ENCODE assay signal across 6 cellular contexts in the genomic region with DNA sequence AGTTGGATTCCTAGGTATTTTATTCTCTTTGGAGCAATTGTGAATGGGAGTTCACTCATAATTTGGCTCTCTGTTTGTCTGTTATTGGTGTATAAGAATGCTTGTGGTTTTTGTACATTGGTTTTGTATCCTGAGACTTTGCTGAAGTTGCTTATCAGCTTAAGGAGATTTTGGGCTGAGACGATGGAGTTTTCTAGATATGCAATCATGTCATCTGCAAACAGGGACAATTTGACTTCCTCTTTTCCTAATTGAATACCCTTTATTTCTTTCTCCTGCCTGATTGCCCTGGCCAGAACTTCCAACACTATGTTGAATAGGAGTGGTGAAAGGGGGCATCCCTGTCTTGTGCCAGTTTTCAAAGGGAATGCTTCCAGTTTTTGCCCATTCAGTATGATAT.
DNase-seq lines count a peak whose midpoint lies in the region; ATAC-seq, FAIRE-seq and TF ChIP-seq lines count a peak whose summit lies in the region.
"Not testable (repeated sequence)": the region's sequence is repeated elsewhere in the genome, so short reads cannot be mapped to it uniquely, and the experiment has no call there.

No MANE protein-coding gene starts in this region.

- ATAC-seq in PC-3, K562, psoas muscle: not testable (repeated sequence)

- not testable (repeated sequence) for H2AFZ ChIP-seq in PC-3 (ENCODE audit: low read length); K562 (ENCODE audit: low read depth, low read length)

- H3K27ac ChIP-seq in PC-3 (ENCODE audit: low read length) (peak overlapping the region; percentile 60; the same call in 1 of the 2 replicates), epithelial cell of prostate (peak overlapping the region; percentile 51), cardiac muscle cell (peak overlapping the region; percentile 49), psoas muscle (peak overlapping the region; percentile 62)
- not testable (repeated sequence) for H3K27ac ChIP-seq in K562 (ENCODE audit: extremely low read depth, low read depth, low read length)

- TF ChIP-seq POLR2A in K562 (conservative IDR thresholded peaks at IDR 0.05): not testable (repeated sequence)

- not testable (repeated sequence) for TF ChIP-seq RAD21 in K562 (CRISPR knock-in tag; conservative IDR thresholded peaks at IDR 0.05 in 1 of 2, IDR thresholded peaks at IDR 0.05 in 1 of 2)

- H3K4me3 ChIP-seq in PC-3 (ENCODE audit: low read length); K562; cardiac muscle cell; psoas muscle: not testable (repeated sequence)

- peaks cover 66% of the 10 kb centered on the region for H3K4me1 Mint-ChIP-seq in osteocyte (ENCODE audit: unreplicated experiment)

- not testable (repeated sequence) for H3K9me2 ChIP-seq in PC-3 (replicated peaks; ENCODE audit: low read length)

- not testable (repeated sequence) for H3K9me3 Mint-ChIP-seq in osteocyte (ENCODE audit: unreplicated experiment)

- not testable (repeated sequence) for H3K9ac ChIP-seq in PC-3 (ENCODE audit: low read length); K562 (ENCODE audit: insufficient read depth in 1 of 2, low read depth in 2 of 2, low read length in 2 of 2)

- intact Hi-C loops in PC-3 (cut with micrococcal nuclease); K562 (cut with micrococcal nuclease); psoas muscle (cut with DNase I): not testable (repeated sequence)

- H4K20me1 ChIP-seq in PC-3 (ENCODE audit: low read length); K562 (replicated peaks; ENCODE audit: control insufficient read depth, insufficient read depth, low read length): not testable (repeated sequence)

- not testable (repeated sequence) for DNase-seq in PC-3; K562 (ENCODE audit: extremely low read depth in 1 of 4, low spot score in 3 of 4); epithelial cell of prostate (ENCODE audit: low read depth, low spot score); cardiac muscle cell (ENCODE audit: low read depth in 1 of 2, low spot score in 1 of 2); osteocyte (ENCODE audit: extremely low spot score, unreplicated experiment); psoas muscle

- H3K27ac Mint-ChIP-seq in osteocyte (ENCODE audit: unreplicated experiment): peak overlapping the region; percentile 88

- POLR2A ChIA-PET in PC-3 (lab: Charles Lee; ENCODE audit: unreplicated experiment); K562 (lab: Yijun Ruan, JAX): not testable (repeated sequence)

- not testable (repeated sequence) for TF ChIP-seq CTCF in PC-3 (conservative IDR thresholded peaks at IDR 0.05; ENCODE audit: low read depth, low read length); K562 (IDR thresholded peaks at IDR 0.05 in 2 of 3, conservative IDR thresholded peaks at IDR 0.05 in 1 of 3; ENCODE audit: insufficient read depth in 2 of 3, low read depth in 1 of 3, low read length in 3 of 3); cardiac muscle cell (IDR thresholded peaks at IDR 0.05; ENCODE audit: low read depth, low read length); osteocyte (IDR thresholded peaks at IDR 0.05); psoas muscle (IDR thresholded peaks at IDR 0.05)

- H3K9me3 ChIP-seq in PC-3 (ENCODE audit: low read length); K562 (replicated peaks; ENCODE audit: control insufficient read depth, insufficient read depth, low read depth, low read length); cardiac muscle cell (ENCODE audit: low read depth); psoas muscle: not testable (repeated sequence)

- H3K27me3 Mint-ChIP-seq in osteocyte (ENCODE audit: unreplicated experiment): not testable (repeated sequence)

- H3K4me3 Mint-ChIP-seq in osteocyte (ENCODE audit: unreplicated experiment): not testable (repeated sequence)

- not testable (repeated sequence) for H3K36me3 ChIP-seq in PC-3 (ENCODE audit: low read depth, low read length); K562 (ENCODE audit: control insufficient read depth, insufficient read depth, low read length); psoas muscle (ENCODE audit: insufficient read depth in 1 of 2, low read depth in 1 of 2)
- H3K36me3 ChIP-seq in cardiac muscle cell: peaks cover 12% of the 10 kb centered on the region

- H3K4me2 ChIP-seq in PC-3 (ENCODE audit: low read length); K562 (ENCODE audit: insufficient read depth, low read length): not testable (repeated sequence)

- WGBS in K562 (ENCODE audit: insufficient coverage, low coverage, missing lambda C conversion rate): no CpG with 5 or more reads among the region's 1 CpG
- 57% methylated on average over 1 of the region's 1 CpG; no CpG with 5 or more reads in 2 of the 3 donors for WGBS in psoas muscle, 3 donors

- CTCF ChIA-PET in PC-3 (lab: Charles Lee); K562 (lab: Yijun Ruan, JAX; ENCODE audit: low intra/inter-chr PET ratio): not testable (repeated sequence)

- H3K36me3 Mint-ChIP-seq in osteocyte (ENCODE audit: unreplicated experiment): not testable (repeated sequence)

- H3K79me2 ChIP-seq in PC-3 (ENCODE audit: low read length): peaks cover 19% of the 10 kb centered on the region
- H3K79me2 ChIP-seq in K562 (ENCODE audit: control insufficient read depth, insufficient read depth, low read length): peaks cover 29% of the 10 kb centered on the region; the same call in 2 of the 3 replicates

- not testable (repeated sequence) for TF ChIP-seq EP300 in K562 (IDR thresholded peaks at IDR 0.05; ENCODE audit: low read length)

- not testable (repeated sequence) for BruUV-seq in PC-3 (replicated peaks; lab: Mats Ljungman, UMichigan); K562 (replicated peaks; lab: Mats Ljungman, UMichigan)

- H3K27me3 ChIP-seq in PC-3 (ENCODE audit: low read length); K562 (ENCODE audit: control insufficient read depth in 2 of 2, insufficient read depth in 2 of 2, low read length in 2 of 2); cardiac muscle cell; psoas muscle (ENCODE audit: insufficient read depth in 3 of 3, low read length in 2 of 3): not testable (repeated sequence)

- H3F3A ChIP-seq in PC-3 (ENCODE audit: low read length, unreplicated experiment): not testable (repeated sequence)

- H3K9me1 ChIP-seq in K562 (ENCODE audit: control insufficient read depth, insufficient read depth, low read length): not testable (repeated sequence)

- FAIRE-seq in K562 (lab: Jason Lieb, UNC): not testable (repeated sequence)

- in situ Hi-C loops in K562 (cut with MboI): not testable (repeated sequence)

- H3K4me1 ChIP-seq in PC-3 (ENCODE audit: insufficient read depth, low read length) (peaks cover 38% of the 10 kb centered on the region), K562 (replicated peaks in 1 of 2; ENCODE audit: control insufficient read depth in 2 of 2, insufficient read depth in 2 of 2, low read length in 2 of 2) (peaks cover 3 to 19% of the 10 kb centered on the region in 2 experiments; a peak in 2 of 5 replicates), cardiac muscle cell (ENCODE audit: low read depth) (peaks cover 35% of the 10 kb centered on the region), psoas muscle (peaks cover 45% of the 10 kb centered on the region)

TF ChIP-seq in K562, 482 proteins besides CTCF, POLR2A, EP300 and RAD21:
- peak; percentile 83; the same call in 1 of the 2 replicates for TF ChIP-seq SMARCE1 (IDR thresholded peaks at IDR 0.05)
- TF ChIP-seq SOX6 (IDR thresholded peaks at IDR 0.05): peak; percentile 72; the same call in 1 of the 2 replicates
- TF ChIP-seq ARID1B (IDR thresholded peaks at IDR 0.05): peak; percentile 69
- TF ChIP-seq CTBP1 (IDR thresholded peaks at IDR 0.05; ENCODE audit: borderline replicate concordance): peak; percentile 73; the same call in 1 of the 2 replicates
- TF ChIP-seq SMARCA4 (IDR thresholded peaks at IDR 0.05): peak; percentile 65; the same call in 1 of the 2 replicates
- 0 out of 2 replicates have a peak, but pooled peaks have one; percentile 12 for TF ChIP-seq DPF2 (IDR thresholded peaks at IDR 0.05)
- TF ChIP-seq MTA1 (IDR thresholded peaks at IDR 0.05; ENCODE audit: borderline replicate concordance): peak; percentile 75; the same call in 1 of the 2 replicates
- TF ChIP-seq SMARCC2 (IDR thresholded peaks at IDR 0.05; ENCODE audit: low read depth): peak; percentile 31; the same call in 1 of the 2 replicates
TF ChIP-seq in K562: peak in this region for 8; not testable (repeated sequence) for 474.
